21 cellular contexts compared by ENCODE assay signal in the genomic region with DNA sequence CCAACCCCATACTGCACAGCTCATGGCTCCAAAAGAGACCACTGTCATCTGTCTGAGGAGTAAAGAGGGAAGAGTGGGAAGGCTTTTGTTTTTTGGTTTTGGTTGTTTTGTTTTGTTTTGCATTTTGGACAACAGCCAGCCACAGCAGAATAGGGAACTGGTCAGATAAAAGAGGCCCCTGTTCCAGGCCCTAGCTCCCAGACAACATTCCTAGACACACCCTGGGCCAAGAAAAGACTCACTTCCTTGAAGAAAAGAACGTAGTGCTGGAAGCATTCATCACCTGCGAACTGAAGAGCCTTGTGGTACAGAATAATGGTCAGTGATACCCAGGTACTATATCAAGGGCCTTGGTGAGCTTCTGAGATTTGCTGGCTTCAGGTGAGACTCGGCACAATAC.
DNase-seq lines count a peak whose midpoint lies in the region; ATAC-seq and TF ChIP-seq lines count a peak whose summit lies in the region.
"Had no signal": no experiment of that assay in that cellular context is flagged by ENCODE, and none has a peak within 500 bp of the region (broad histone marks: within the 10 kb centered on the region; RNA-seq: fewer than 3 reads in every experiment).

No MANE protein-coding gene starts in this region.

- H3K4me3 Mint-ChIP-seq in MCF 10A (ENCODE audit: unreplicated experiment) (no peak overlapping the region), type B pancreatic cell (no peak overlapping the region), endothelial cell (ENCODE audit: unreplicated experiment) (no peak overlapping the region)
- H3K4me3 Mint-ChIP-seq: CD4-positive, CD25-positive, alpha-beta regulatory T cell; GM23338; HFFc6 had no signal

- TF ChIP-seq CTCF in MCF 10A (IDR thresholded peaks at IDR 0.05; ENCODE audit: unreplicated experiment) (no peak), type B pancreatic cell (conservative IDR thresholded peaks at IDR 0.05) (no peak), endothelial cell (IDR thresholded peaks at IDR 0.05; ENCODE audit: unreplicated experiment) (no peak)

- H3K9me3 Mint-ChIP-seq in MCF 10A (ENCODE audit: unreplicated experiment) (peaks cover 10% of the 10 kb centered on the region), type B pancreatic cell (no peaks in the 10 kb centered on the region), endothelial cell (ENCODE audit: unreplicated experiment) (peaks cover 8% of the 10 kb centered on the region)
- H3K9me3 Mint-ChIP-seq: HFFc6 had no signal

- H3K27ac Mint-ChIP-seq in MCF 10A (ENCODE audit: low read depth, unreplicated experiment) (peak overlapping the region; percentile 55), type B pancreatic cell (no peak overlapping the region), endothelial cell (ENCODE audit: unreplicated experiment) (no peak overlapping the region)
- H3K27ac Mint-ChIP-seq: CD4-positive, CD25-positive, alpha-beta regulatory T cell; GM23338; HFFc6 had no signal

- DNase-seq in OCI-M1 (lab: John Stamatoyannopoulos, UW), result peak; percentile 39
- peak; percentile 32 for DNase-seq in MCF 10A (ENCODE audit: unreplicated experiment)
- DNase-seq in kidney tubule cell (ENCODE audit: low spot score), result peak; percentile 34
- DNase-seq in type B pancreatic cell (ENCODE audit: extremely low spot score, unreplicated experiment), result no peak
- no peak for DNase-seq in endothelial cell (ENCODE audit: low spot score)
- DNase-seq in Ammon's horn (ENCODE audit: low spot score), result no peak
- DNase-seq: CD4-positive, CD25-positive, alpha-beta regulatory T cell; DMS53; HFFc6; MV-4-11; NCI-H1105; NCI-H146; NCI-H1930; NCI-H2107; NCI-H524; NCI-H748 treated with DMSO at 0.1 percent for 48 hours; RPMI8226; SHP77; T-helper 1 cell had no signal

- intact Hi-C loops in MCF 10A (cut with micrococcal nuclease), result no loop called here

- H3K4me1 Mint-ChIP-seq in MCF 10A (ENCODE audit: insufficient read depth, unreplicated experiment) (peaks cover 25% of the 10 kb centered on the region), type B pancreatic cell (ENCODE audit: unreplicated experiment) (no peaks in the 10 kb centered on the region), endothelial cell (ENCODE audit: unreplicated experiment) (no peaks in the 10 kb centered on the region)
- H3K4me1 Mint-ChIP-seq: CD4-positive, CD25-positive, alpha-beta regulatory T cell; GM23338 had no signal

- H3K36me3 Mint-ChIP-seq in MCF 10A (ENCODE audit: insufficient read depth, unreplicated experiment) (no peaks in the 10 kb centered on the region), type B pancreatic cell (no peaks in the 10 kb centered on the region), endothelial cell (ENCODE audit: low read depth, unreplicated experiment) (no peaks in the 10 kb centered on the region)
- H3K36me3 Mint-ChIP-seq: CD4-positive, CD25-positive, alpha-beta regulatory T cell had no signal

- no peak for ATAC-seq in HG03378 (IDR thresholded peaks at IDR 0.05; ENCODE audit: unreplicated experiment)
- ATAC-seq: GM23338 had no signal

- POLR2A ChIA-PET in MCF 10A (lab: Yijun Ruan, JAX), result no interaction called here

- CTCF ChIA-PET in MCF 10A (lab: Yijun Ruan, JAX), result interaction anchor here (1.2 kb wide), 1 partner anchor 960 kb away, joined by 3 read pairs; no protein-coding TSS in a partner anchor

- BruUV-seq in MCF 10A (replicated peaks; lab: Mats Ljungman, UMichigan), result no TSS peak

- H3K27me3 Mint-ChIP-seq in MCF 10A (ENCODE audit: insufficient read depth, unreplicated experiment) (no peaks in the 10 kb centered on the region), type B pancreatic cell (no peaks in the 10 kb centered on the region), endothelial cell (ENCODE audit: unreplicated experiment) (no peaks in the 10 kb centered on the region)
- H3K27me3 Mint-ChIP-seq: CD4-positive, CD25-positive, alpha-beta regulatory T cell had no signal

Comparison
In these comparisons a context has a peak if more than half of its experiments do, and no peak if none do; other contexts are left out.
1. DNase-seq: peak in OCI-M1 (single experiment), MCF 10A (single experiment) and kidney tubule cell (single experiment); none in type B pancreatic cell (single experiment), endothelial cell (single experiment) and Ammon's horn (single experiment).